In the genomic region with DNA sequence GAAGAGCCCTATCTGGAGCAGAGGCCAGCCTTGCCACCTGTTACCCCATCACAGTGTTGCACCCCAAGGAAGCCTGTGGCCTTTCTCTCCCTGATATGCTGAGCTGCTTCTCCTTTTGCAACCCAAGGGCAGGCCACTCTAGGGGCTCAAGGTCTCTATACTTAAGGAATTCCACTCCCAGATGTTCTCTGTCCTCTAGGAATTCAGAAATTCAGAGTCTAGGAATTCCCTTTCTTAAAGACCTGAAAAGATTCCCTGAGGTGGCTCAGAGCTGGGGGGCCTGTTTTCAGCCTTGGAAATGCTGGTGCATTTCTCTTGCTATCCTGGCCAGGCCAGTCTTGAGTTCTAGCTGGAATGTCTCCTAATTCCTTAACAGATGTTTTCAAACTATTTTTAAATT, we compare ENCODE assay signal across 1 cellular context.
TF ChIP-seq lines count a peak whose summit lies in the region.

No MANE protein-coding gene starts in this region.

TF ChIP-seq in GM23338, 12 proteins besides CTCF, POLR2A, EP300 and RAD21 (continued from another document):
- TF ChIP-seq, protein P1, sequence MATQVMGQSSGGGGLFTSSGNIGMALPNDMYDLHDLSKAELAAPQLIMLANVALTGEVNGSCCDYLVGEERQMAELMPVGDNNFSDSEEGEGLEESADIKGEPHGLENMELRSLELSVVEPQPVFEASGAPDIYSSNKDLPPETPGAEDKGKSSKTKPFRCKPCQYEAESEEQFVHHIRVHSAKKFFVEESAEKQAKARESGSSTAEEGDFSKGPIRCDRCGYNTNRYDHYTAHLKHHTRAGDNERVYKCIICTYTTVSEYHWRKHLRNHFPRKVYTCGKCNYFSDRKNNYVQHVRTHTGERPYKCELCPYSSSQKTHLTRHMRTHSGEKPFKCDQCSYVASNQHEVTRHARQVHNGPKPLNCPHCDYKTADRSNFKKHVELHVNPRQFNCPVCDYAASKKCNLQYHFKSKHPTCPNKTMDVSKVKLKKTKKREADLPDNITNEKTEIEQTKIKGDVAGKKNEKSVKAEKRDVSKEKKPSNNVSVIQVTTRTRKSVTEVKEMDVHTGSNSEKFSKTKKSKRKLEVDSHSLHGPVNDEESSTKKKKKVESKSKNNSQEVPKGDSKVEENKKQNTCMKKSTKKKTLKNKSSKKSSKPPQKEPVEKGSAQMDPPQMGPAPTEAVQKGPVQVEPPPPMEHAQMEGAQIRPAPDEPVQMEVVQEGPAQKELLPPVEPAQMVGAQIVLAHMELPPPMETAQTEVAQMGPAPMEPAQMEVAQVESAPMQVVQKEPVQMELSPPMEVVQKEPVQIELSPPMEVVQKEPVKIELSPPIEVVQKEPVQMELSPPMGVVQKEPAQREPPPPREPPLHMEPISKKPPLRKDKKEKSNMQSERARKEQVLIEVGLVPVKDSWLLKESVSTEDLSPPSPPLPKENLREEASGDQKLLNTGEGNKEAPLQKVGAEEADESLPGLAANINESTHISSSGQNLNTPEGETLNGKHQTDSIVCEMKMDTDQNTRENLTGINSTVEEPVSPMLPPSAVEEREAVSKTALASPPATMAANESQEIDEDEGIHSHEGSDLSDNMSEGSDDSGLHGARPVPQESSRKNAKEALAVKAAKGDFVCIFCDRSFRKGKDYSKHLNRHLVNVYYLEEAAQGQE (IDR thresholded peaks at IDR 0.05; ENCODE audit: unreplicated experiment) = no peak
- TF ChIP-seq, protein P2, sequence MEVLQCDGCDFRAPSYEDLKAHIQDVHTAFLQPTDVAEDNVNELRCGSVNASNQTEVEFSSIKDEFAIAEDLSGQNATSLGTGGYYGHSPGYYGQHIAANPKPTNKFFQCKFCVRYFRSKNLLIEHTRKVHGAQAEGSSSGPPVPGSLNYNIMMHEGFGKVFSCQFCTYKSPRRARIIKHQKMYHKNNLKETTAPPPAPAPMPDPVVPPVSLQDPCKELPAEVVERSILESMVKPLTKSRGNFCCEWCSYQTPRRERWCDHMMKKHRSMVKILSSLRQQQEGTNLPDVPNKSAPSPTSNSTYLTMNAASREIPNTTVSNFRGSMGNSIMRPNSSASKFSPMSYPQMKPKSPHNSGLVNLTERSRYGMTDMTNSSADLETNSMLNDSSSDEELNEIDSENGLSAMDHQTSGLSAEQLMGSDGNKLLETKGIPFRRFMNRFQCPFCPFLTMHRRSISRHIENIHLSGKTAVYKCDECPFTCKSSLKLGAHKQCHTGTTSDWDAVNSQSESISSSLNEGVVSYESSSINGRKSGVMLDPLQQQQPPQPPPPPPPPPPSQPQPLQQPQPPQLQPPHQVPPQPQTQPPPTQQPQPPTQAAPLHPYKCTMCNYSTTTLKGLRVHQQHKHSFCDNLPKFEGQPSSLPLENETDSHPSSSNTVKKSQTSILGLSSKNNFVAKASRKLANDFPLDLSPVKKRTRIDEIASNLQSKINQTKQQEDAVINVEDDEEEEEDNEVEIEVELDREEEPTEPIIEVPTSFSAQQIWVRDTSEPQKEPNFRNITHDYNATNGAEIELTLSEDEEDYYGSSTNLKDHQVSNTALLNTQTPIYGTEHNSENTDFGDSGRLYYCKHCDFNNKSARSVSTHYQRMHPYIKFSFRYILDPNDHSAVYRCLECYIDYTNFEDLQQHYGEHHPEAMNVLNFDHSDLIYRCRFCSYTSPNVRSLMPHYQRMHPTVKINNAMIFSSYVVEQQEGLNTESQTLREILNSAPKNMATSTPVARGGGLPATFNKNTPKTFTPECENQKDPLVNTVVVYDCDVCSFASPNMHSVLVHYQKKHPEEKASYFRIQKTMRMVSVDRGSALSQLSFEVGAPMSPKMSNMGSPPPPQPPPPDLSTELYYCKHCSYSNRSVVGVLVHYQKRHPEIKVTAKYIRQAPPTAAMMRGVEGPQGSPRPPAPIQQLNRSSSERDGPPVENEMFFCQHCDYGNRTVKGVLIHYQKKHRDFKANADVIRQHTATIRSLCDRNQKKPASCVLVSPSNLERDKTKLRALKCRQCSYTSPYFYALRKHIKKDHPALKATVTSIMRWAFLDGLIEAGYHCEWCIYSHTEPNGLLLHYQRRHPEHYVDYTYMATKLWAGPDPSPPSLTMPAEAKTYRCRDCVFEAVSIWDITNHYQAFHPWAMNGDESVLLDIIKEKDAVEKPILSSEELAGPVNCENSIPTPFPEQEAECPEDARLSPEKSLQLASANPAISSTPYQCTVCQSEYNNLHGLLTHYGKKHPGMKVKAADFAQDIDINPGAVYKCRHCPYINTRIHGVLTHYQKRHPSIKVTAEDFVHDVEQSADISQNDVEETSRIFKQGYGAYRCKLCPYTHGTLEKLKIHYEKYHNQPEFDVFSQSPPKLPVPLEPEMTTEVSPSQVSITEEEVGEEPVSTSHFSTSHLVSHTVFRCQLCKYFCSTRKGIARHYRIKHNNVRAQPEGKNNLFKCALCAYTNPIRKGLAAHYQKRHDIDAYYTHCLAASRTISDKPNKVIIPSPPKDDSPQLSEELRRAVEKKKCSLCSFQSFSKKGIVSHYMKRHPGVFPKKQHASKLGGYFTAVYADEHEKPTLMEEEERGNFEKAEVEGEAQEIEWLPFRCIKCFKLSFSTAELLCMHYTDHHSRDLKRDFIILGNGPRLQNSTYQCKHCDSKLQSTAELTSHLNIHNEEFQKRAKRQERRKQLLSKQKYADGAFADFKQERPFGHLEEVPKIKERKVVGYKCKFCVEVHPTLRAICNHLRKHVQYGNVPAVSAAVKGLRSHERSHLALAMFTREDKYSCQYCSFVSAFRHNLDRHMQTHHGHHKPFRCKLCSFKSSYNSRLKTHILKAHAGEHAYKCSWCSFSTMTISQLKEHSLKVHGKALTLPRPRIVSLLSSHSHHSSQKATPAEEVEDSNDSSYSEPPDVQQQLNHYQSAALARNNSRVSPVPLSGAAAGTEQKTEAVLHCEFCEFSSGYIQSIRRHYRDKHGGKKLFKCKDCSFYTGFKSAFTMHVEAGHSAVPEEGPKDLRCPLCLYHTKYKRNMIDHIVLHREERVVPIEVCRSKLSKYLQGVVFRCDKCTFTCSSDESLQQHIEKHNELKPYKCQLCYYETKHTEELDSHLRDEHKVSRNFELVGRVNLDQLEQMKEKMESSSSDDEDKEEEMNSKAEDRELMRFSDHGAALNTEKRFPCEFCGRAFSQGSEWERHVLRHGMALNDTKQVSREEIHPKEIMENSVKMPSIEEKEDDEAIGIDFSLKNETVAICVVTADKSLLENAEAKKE (CRISPR knock-in tag; IDR thresholded peaks at IDR 0.05) = 0 out of 2 replicates have a peak, but pooled peaks have one; percentile 39
